In genomic region chr12:2845280-2845679, GRCh38 we compare ENCODE assay signal across 9 cellular contexts. TPM values are rescaled to one million over a fixed set of nuclear protein-coding genes. Genes with fewer than 3 reads are reported as not detected.
A peak's percentile ranks its signal among the peaks of the same experiment; 100 is the strongest.
DNase-seq lines count a peak whose midpoint lies in the region; ATAC-seq, FAIRE-seq and TF ChIP-seq lines count a peak whose summit lies in the region.
"Had no signal": no experiment of that assay in that cellular context is flagged by ENCODE, and none has a peak within 500 bp of the region (broad histone marks: within the 10 kb centered on the region; RNA-seq: fewer than 3 reads in every experiment).

No MANE protein-coding gene starts in this region.

- DNase-seq in AG10803 (ENCODE audit: low read depth) (peak; percentile 47), GM12878 (ENCODE audit: low read depth, low spot score) (no peak), left lobe of liver (ENCODE audit: low spot score) (no peak), HT-29 (ENCODE audit: low spot score) (no peak)
- DNase-seq in stimulated activated CD4-positive, alpha-beta T cell treated with anti-CD3 and anti-CD28 coated beads, Interleukin-4, amount 100 ng/mL, for 1 hour, result no peak
- DNase-seq: Peyer's patch had no signal

- no peaks in the 10 kb centered on the region for H3K79me2 ChIP-seq in GM12878 (ENCODE audit: control insufficient read depth, insufficient read depth, low read length)

- no peak for TF ChIP-seq RAD21 in GM12878 (IDR thresholded peaks at IDR 0.05; ENCODE audit: insufficient read depth, low read depth, low read length)

- H3K27me3 ChIP-seq in GM12878 (replicated peaks in 1 of 2; ENCODE audit: control insufficient read depth in 2 of 2, insufficient read depth in 2 of 2, low read length in 1 of 2), result no peaks in the 10 kb centered on the region
- H3K27me3 ChIP-seq: Peyer's patch had no signal

- H3K9ac ChIP-seq in GM12878 (ENCODE audit: control insufficient read depth, insufficient read depth, low read length), result no peak overlapping the region

- no peak for TF ChIP-seq EP300 in GM12878 (IDR thresholded peaks at IDR 0.05; ENCODE audit: borderline replicate concordance in 1 of 2, control insufficient read depth in 1 of 2, low read depth in 2 of 2, low read length in 2 of 2)

- H3K9me3 ChIP-seq in GM12878 (replicated peaks; ENCODE audit: control insufficient read depth, insufficient read depth, low read length), result no peaks in the 10 kb centered on the region
- H3K9me3 ChIP-seq: Peyer's patch had no signal

- CTCF ChIA-PET in GM12878 (lab: Yijun Ruan, JAX), result interaction anchor here (0.6 to 1.7 kb wide), 7 partner anchors 13 to 902 kb away, joined by 3 to 8 read pairs (median 4); no protein-coding TSS in a partner anchor

- no peaks in the 10 kb centered on the region for H3K4me1 ChIP-seq in GM12878 (ENCODE audit: control insufficient read depth, insufficient read depth, low read length)
- H3K4me1 ChIP-seq: Peyer's patch had no signal

- no peak for FAIRE-seq in GM12878 (lab: Jason Lieb, UNC)

- TF ChIP-seq CTCF in AG10803 (conservative IDR thresholded peaks at IDR 0.05; ENCODE audit: low read length) (no peak), GM12878 (IDR thresholded peaks at IDR 0.05 in 2 of 3, conservative IDR thresholded peaks at IDR 0.05 in 1 of 3; ENCODE audit: control insufficient read depth in 2 of 3, extremely low read depth in 1 of 3, insufficient read depth in 1 of 3, low read depth in 3 of 3, low read length in 3 of 3) (no peak)

- H3K4me2 ChIP-seq in GM12878 (ENCODE audit: control insufficient read depth, insufficient read depth), result no peak overlapping the region

- BruUV-seq in GM12878 (replicated peaks; lab: Mats Ljungman, UMichigan), result TSS peak; percentile 33

- SMC1A ChIA-PET in GM12878 (lab: Charles Lee; ENCODE audit: uncharacterized antibody, unreplicated experiment), result interaction anchor here (0.8 kb wide), 1 partner anchor 106 kb away, joined by 3 read pairs; no protein-coding TSS in a partner anchor

- in situ Hi-C loops in GM12878 (cut with MboI), result no loop called here

- RAD21 ChIA-PET in GM12878 (lab: Charles Lee; ENCODE audit: unreplicated experiment), result interaction anchor here (1.4 kb wide), 1 partner anchor 196 kb away, joined by 3 read pairs; no protein-coding TSS in a partner anchor

- 58% methylated on average over 6 of the region's 6 CpGs for WGBS in GM12878 (ENCODE audit: insufficient coverage, insufficient replicate concordance, low lambda C conversion rate, missing lambda C conversion rate)

- intact Hi-C loops in GM12878 (cut with micrococcal nuclease; ENCODE audit: unreplicated experiment), result loop anchor here (5.0 kb wide), 1 partner anchor 187 kb away; no protein-coding TSS in a partner anchor

- ATAC-seq in GM12878 (no peak), left lobe of liver (peak; percentile 31), GM21381 (IDR thresholded peaks at IDR 0.05; ENCODE audit: unreplicated experiment) (no peak)

- H2AFZ ChIP-seq in GM12878 (ENCODE audit: control insufficient read depth, low read depth, low read length), result no peak overlapping the region

- H3K27ac ChIP-seq in GM12878 (ENCODE audit: control insufficient read depth, insufficient read depth), result no peak overlapping the region
- H3K27ac ChIP-seq: Peyer's patch had no signal

- no peaks in the 10 kb centered on the region; a peak in 1 of 4 replicates for H3K36me3 ChIP-seq in GM12878 (ENCODE audit: control insufficient read depth in 2 of 2, insufficient read depth in 2 of 2, low read length in 1 of 2)

- POLR2A ChIA-PET in GM12878 (lab: Charles Lee), result no interaction called here

- H3K4me3 ChIP-seq in AG10803 (ENCODE audit: low read length), result no peak overlapping the region
- H3K4me3 ChIP-seq in GM12878, result no peak overlapping the region
- H3K4me3 ChIP-seq: Peyer's patch had no signal

- no peaks in the 10 kb centered on the region for H4K20me1 ChIP-seq in GM12878 (ENCODE audit: control insufficient read depth, insufficient read depth)

- TF ChIP-seq POLR2A in GM12878 (IDR thresholded peaks at IDR 0.05; ENCODE audit: low read depth, low read length), result no peak

RNA-seq across cellular contexts. Expression of gene NRIP2, which starts 10.4 kb away (rescaled TPM):
- not detected in 2 replicates for total RNA-seq in GM12878 (2013; cell fraction: nucleolus; rRNA removed)
- total RNA-seq in GM12878 (2014; rRNA removed), result not detected in 2 replicates
- total RNA-seq in GM12878 (2014; rRNA removed; fragmentation: Illumina TruSeq; extraction: Trizol), result not detected in 2 replicates
- not detected in 2 replicates for total RNA-seq in GM12878 (2021)
- 0.88 TPM for polyA plus RNA-seq in GM12878 (2011; ENCODE audit: low read depth)
- polyA plus RNA-seq in GM12878 (2011; rRNA removed), result not detected in 2 replicates
- not detected in 2 replicates for polyA plus RNA-seq in GM12878 (2011; cell fraction: cytosol; rRNA removed)
- not detected in 2 replicates for polyA plus RNA-seq in GM12878 (2011; cell fraction: nucleus; rRNA removed)
- polyA plus RNA-seq in GM12878 (2012), result 1.0 and 2.0 TPM in 2 replicates
- polyA plus RNA-seq in GM12878 (2014; fragmentation: Illumina TruSeq; extraction: Trizol), result not detected in 2 replicates
- polyA plus RNA-seq in GM12878 (2014; fragmentation: Nextera tagmentation; extraction: Ambion mirVana), result under 1 TPM in 1 of 2 experiments, not detected in 1; 0.04 TPM
- not detected in 2 replicates for polyA plus RNA-seq in GM12878 (2014; rRNA removed)
- under 1 TPM; 0.42 to 0.83 TPM for polyA plus RNA-seq in GM12878 (2016; fragmentation: Nextera tagmentation; extraction: Ambion mirVana)
- not detected in 2 replicates for polyA minus RNA-seq in GM12878 (2011; rRNA and poly(A)+ RNA removed)
- not detected in 2 replicates for polyA minus RNA-seq in GM12878 (2011; cell fraction: cytosol; rRNA and poly(A)+ RNA removed)
- not detected in 2 replicates for polyA minus RNA-seq in GM12878 (2011; cell fraction: nucleus; rRNA and poly(A)+ RNA removed)
- 0.15 TPM for total RNA-seq in left lobe of liver
- total RNA-seq in HT-29 (2014; rRNA removed; shearing (Covaris generic)), result not detected in 2 replicates
- total RNA-seq: activated CD4-positive, alpha-beta T cell treated with anti-CD3 and anti-CD28 coated beads for 36 hours; mononuclear cell; Peyer's patch had no signal

RNA-seq across cellular contexts. Expression of gene TEX52, which starts 11.6 kb away (rescaled TPM):
- total RNA-seq in GM12878 (2013; cell fraction: nucleolus; rRNA removed), result not detected in 2 replicates
- total RNA-seq in GM12878 (2014; rRNA removed) (not detected in 2 replicates), GM12878 (2014; rRNA removed; fragmentation: Illumina TruSeq; extraction: Trizol) (not detected in 2 replicates), GM12878 (2021) (not detected in 2 replicates), left lobe of liver (not detected)
- not detected for polyA plus RNA-seq in GM12878 (2011; ENCODE audit: low read depth)
- polyA plus RNA-seq in GM12878 (2011; rRNA removed) (not detected in 2 replicates), GM12878 (2014; fragmentation: Illumina TruSeq; extraction: Trizol) (not detected in 2 replicates), GM12878 (2014; fragmentation: Nextera tagmentation; extraction: Ambion mirVana) (not detected), GM12878 (2014; rRNA removed) (not detected in 2 replicates), GM12878 (2016; fragmentation: Nextera tagmentation; extraction: Ambion mirVana) (under 1 TPM in 1 of 2 experiments, not detected in 1; 0.23 TPM)
- polyA plus RNA-seq in GM12878 (2011; cell fraction: cytosol; rRNA removed), result not detected in 2 replicates
- not detected in 2 replicates for polyA plus RNA-seq in GM12878 (2011; cell fraction: nucleus; rRNA removed)
- polyA plus RNA-seq in GM12878 (2012), result 0.58 and 0.72 TPM in 2 replicates
- polyA minus RNA-seq in GM12878 (2011; rRNA and poly(A)+ RNA removed), result not detected in 2 replicates
- polyA minus RNA-seq in GM12878 (2011; cell fraction: cytosol; rRNA and poly(A)+ RNA removed), result not detected in 2 replicates
- not detected in 2 replicates for polyA minus RNA-seq in GM12878 (2011; cell fraction: nucleus; rRNA and poly(A)+ RNA removed)
- 0.10 and 0.94 TPM in 2 replicates for total RNA-seq in HT-29 (2014; rRNA removed; shearing (Covaris generic))
- total RNA-seq: mononuclear cell had no signal

RNA-seq across cellular contexts. Expression of gene FOXM1, which starts 31.7 kb away (rescaled TPM):
- total RNA-seq in GM12878 (2013; cell fraction: nucleolus; rRNA removed), result 32.6 and 35.3 TPM in 2 replicates
- total RNA-seq in GM12878 (2014; rRNA removed), result 30.3 and 33.7 TPM in 2 replicates
- total RNA-seq in GM12878 (2014; rRNA removed; fragmentation: Illumina TruSeq; extraction: Trizol), result 28.0 and 28.9 TPM in 2 replicates
- 58.6 and 60.0 TPM in 2 replicates for total RNA-seq in GM12878 (2021)
- 16.5 TPM for polyA plus RNA-seq in GM12878 (2011; ENCODE audit: low read depth)
- 15.3 and 25.1 TPM in 2 replicates for polyA plus RNA-seq in GM12878 (2011; rRNA removed)
- 32.6 and 48.2 TPM in 2 replicates for polyA plus RNA-seq in GM12878 (2011; cell fraction: cytosol; rRNA removed)
- polyA plus RNA-seq in GM12878 (2011; cell fraction: nucleus; rRNA removed), result 42.6 and 56.1 TPM in 2 replicates
- 24.2 and 24.7 TPM in 2 replicates for polyA plus RNA-seq in GM12878 (2012)
- polyA plus RNA-seq in GM12878 (2014; fragmentation: Illumina TruSeq; extraction: Trizol), result 50.4 and 63.2 TPM in 2 replicates
- polyA plus RNA-seq in GM12878 (2014; fragmentation: Nextera tagmentation; extraction: Ambion mirVana), result 10 to 100 TPM; 15.1 to 15.5 TPM
- 39.8 and 45.5 TPM in 2 replicates for polyA plus RNA-seq in GM12878 (2014; rRNA removed)
- 10 to 100 TPM; 34.8 to 37.0 TPM for polyA plus RNA-seq in GM12878 (2016; fragmentation: Nextera tagmentation; extraction: Ambion mirVana)
- polyA minus RNA-seq in GM12878 (2011; rRNA and poly(A)+ RNA removed), result 30.0 and 33.3 TPM in 2 replicates
- 16.3 and 28.3 TPM in 2 replicates for polyA minus RNA-seq in GM12878 (2011; cell fraction: cytosol; rRNA and poly(A)+ RNA removed)
- 14.3 and 21.5 TPM in 2 replicates for polyA minus RNA-seq in GM12878 (2011; cell fraction: nucleus; rRNA and poly(A)+ RNA removed)
- total RNA-seq in left lobe of liver, result 0.86 TPM
- total RNA-seq in HT-29 (2014; rRNA removed; shearing (Covaris generic)), result 68.9 and 77.6 TPM in 2 replicates

RNA-seq across cellular contexts. Expression of gene RHNO1, which starts 31.7 kb away (rescaled TPM):
- 20.2 and 22.3 TPM in 2 replicates for total RNA-seq in GM12878 (2013; cell fraction: nucleolus; rRNA removed)
- total RNA-seq in GM12878 (2014; rRNA removed), result 52.6 and 54.2 TPM in 2 replicates
- total RNA-seq in GM12878 (2014; rRNA removed; fragmentation: Illumina TruSeq; extraction: Trizol), result 42.4 and 46.4 TPM in 2 replicates
- 33.3 and 36.2 TPM in 2 replicates for total RNA-seq in GM12878 (2021)
- 19.5 TPM for polyA plus RNA-seq in GM12878 (2011; ENCODE audit: low read depth)
- polyA plus RNA-seq in GM12878 (2011; rRNA removed), result 69.0 and 91.6 TPM in 2 replicates
- 61.3 and 66.0 TPM in 2 replicates for polyA plus RNA-seq in GM12878 (2011; cell fraction: cytosol; rRNA removed)
- polyA plus RNA-seq in GM12878 (2011; cell fraction: nucleus; rRNA removed), result 14.1 and 14.7 TPM in 2 replicates
- polyA plus RNA-seq in GM12878 (2012), result 24.7 and 27.4 TPM in 2 replicates
- polyA plus RNA-seq in GM12878 (2014; fragmentation: Illumina TruSeq; extraction: Trizol), result 60.7 and 67.8 TPM in 2 replicates
- 10 to 100 TPM; 27.9 to 29.1 TPM for polyA plus RNA-seq in GM12878 (2014; fragmentation: Nextera tagmentation; extraction: Ambion mirVana)
- polyA plus RNA-seq in GM12878 (2014; rRNA removed), result 30.4 and 41.0 TPM in 2 replicates
- polyA plus RNA-seq in GM12878 (2016; fragmentation: Nextera tagmentation; extraction: Ambion mirVana), result 10 to 100 TPM; 52.3 to 57.9 TPM
- 35.2 and 48.7 TPM in 2 replicates for polyA minus RNA-seq in GM12878 (2011; rRNA and poly(A)+ RNA removed)
- 14.0 and 20.1 TPM in 2 replicates for polyA minus RNA-seq in GM12878 (2011; cell fraction: cytosol; rRNA and poly(A)+ RNA removed)
- polyA minus RNA-seq in GM12878 (2011; cell fraction: nucleus; rRNA and poly(A)+ RNA removed), result 7.1 and 8.2 TPM in 2 replicates
- total RNA-seq in left lobe of liver, result 1.8 TPM
- 14.0 and 14.4 TPM in 2 replicates for total RNA-seq in HT-29 (2014; rRNA removed; shearing (Covaris generic))

RNA-seq across cellular contexts. Expression of gene ITFG2, which starts 32.8 kb away (rescaled TPM):
- 120 and 142 TPM in 2 replicates for total RNA-seq in GM12878 (2013; cell fraction: nucleolus; rRNA removed)
- total RNA-seq in GM12878 (2014; rRNA removed) (25.4 and 31.5 TPM in 2 replicates), GM12878 (2014; rRNA removed; fragmentation: Illumina TruSeq; extraction: Trizol) (21.2 and 21.5 TPM in 2 replicates), GM12878 (2021) (20.0 and 24.2 TPM in 2 replicates), left lobe of liver (14.6 TPM)
- 15.9 TPM for polyA plus RNA-seq in GM12878 (2011; ENCODE audit: low read depth)
- polyA plus RNA-seq in GM12878 (2011; rRNA removed) (17.0 and 22.2 TPM in 2 replicates), GM12878 (2014; fragmentation: Illumina TruSeq; extraction: Trizol) (24.3 and 27.7 TPM in 2 replicates), GM12878 (2014; fragmentation: Nextera tagmentation; extraction: Ambion mirVana) (10 to 100 TPM; 23.1 to 28.5 TPM), GM12878 (2014; rRNA removed) (22.2 and 30.8 TPM in 2 replicates), GM12878 (2016; fragmentation: Nextera tagmentation; extraction: Ambion mirVana) (10 to 100 TPM; 38.0 to 39.5 TPM)
- polyA plus RNA-seq in GM12878 (2011; cell fraction: cytosol; rRNA removed), result 26.0 and 27.4 TPM in 2 replicates
- 46.4 and 65.4 TPM in 2 replicates for polyA plus RNA-seq in GM12878 (2011; cell fraction: nucleus; rRNA removed)
- polyA plus RNA-seq in GM12878 (2012), result 22.0 and 36.7 TPM in 2 replicates
- polyA minus RNA-seq in GM12878 (2011; rRNA and poly(A)+ RNA removed), result 41.8 and 42.3 TPM in 2 replicates
- polyA minus RNA-seq in GM12878 (2011; cell fraction: cytosol; rRNA and poly(A)+ RNA removed), result 9.1 and 15.6 TPM in 2 replicates
- polyA minus RNA-seq in GM12878 (2011; cell fraction: nucleus; rRNA and poly(A)+ RNA removed), result 27.6 and 56.8 TPM in 2 replicates
- 32.0 and 39.8 TPM in 2 replicates for total RNA-seq in HT-29 (2014; rRNA removed; shearing (Covaris generic))

Comparison
In these comparisons a context has a peak if more than half of its experiments do, and no peak if none do; other contexts are left out.
1. RNA of gene FOXM1, which starts 31.7 kb away (total RNA-seq): 68.9 to 77.6 TPM in HT-29 and 28.0 to 60.0 TPM in GM12878; 0.86 TPM in left lobe of liver (single experiment); every median in the first group is over 10 times any median in the second.